In the genomic region with DNA sequence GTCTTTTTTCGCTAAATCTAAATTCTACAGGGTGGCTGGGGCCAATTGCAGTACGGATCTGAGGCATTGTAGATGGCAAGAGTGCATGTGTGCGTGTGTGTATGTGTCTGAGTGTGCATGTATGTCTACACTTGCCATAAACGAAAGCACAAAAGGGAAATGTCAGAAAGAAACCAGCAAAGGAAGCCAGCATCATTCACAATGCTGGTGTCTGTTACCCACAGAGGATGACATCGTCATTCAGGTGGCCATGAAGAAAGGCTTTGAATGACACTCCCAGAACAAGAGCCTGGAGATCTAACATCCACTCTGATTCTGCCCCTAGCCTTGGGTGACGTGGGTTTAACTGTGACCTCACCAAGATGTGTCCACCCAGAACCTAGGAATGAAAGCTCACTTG, we compare ENCODE assay signal across 3 cellular contexts.
"Had no signal": no experiment of that assay in that cellular context is flagged by ENCODE, and none has a peak within 500 bp of the region (broad histone marks: within the 10 kb centered on the region; RNA-seq: fewer than 3 reads in every experiment).

No MANE protein-coding gene starts in this region.

- ATAC-seq: GM12878 had no signal

- H3K4me3 ChIP-seq: GM12878 had no signal

- DNase-seq: GDM1, GF-D8 had no signal
